In genomic region chr14:97290065-97290464, GRCh38 we compare ENCODE assay signal across 23 cellular contexts.
DNase-seq lines count a peak whose midpoint lies in the region; ATAC-seq and FAIRE-seq lines count a peak whose summit lies in the region.
"Had no signal": no experiment of that assay in that cellular context is flagged by ENCODE, and none has a peak within 500 bp of the region (broad histone marks: within the 10 kb centered on the region; RNA-seq: fewer than 3 reads in every experiment).

No MANE protein-coding gene starts in this region.

- H3K27me3 ChIP-seq in small intestine (ENCODE audit: control insufficient read depth in 2 of 2, insufficient read depth in 2 of 2, low read length in 2 of 2): no peaks in the 10 kb centered on the region
- H3K27me3 ChIP-seq: Peyer's patch had no signal

- peaks cover 3% of the 10 kb centered on the region for H3K9me3 Mint-ChIP-seq in activated T-helper 17 cell treated with anti-CD3 and anti-CD28 coated beads, Interleukin-2, amount 50 U/mL, for 72 hours
- H3K9me3 Mint-ChIP-seq: GM23338 had no signal

- DNase-seq in small intestine: peak; percentile 77
- no peak for DNase-seq in MV-4-11 (lab: John Stamatoyannopoulos, UW)
- DNase-seq in effector CD8-positive, alpha-beta T cell (lab: John Stamatoyannopoulos, UW): no peak
- DNase-seq: DMS53, GDM1, NCI-H1105 treated with DMSO at 0.1 percent for 48 hours, NCI-H1694, NCI-H2081 treated with DMSO at 0.1 percent for 48 hours, NCI-H2171 treated with DMSO at 0.1 percent for 48 hours, NCI-H524 treated with DMSO at 0.1 percent for 48 hours, NCI-H82, Peyer's patch had no signal

- no peak overlapping the region for H3K4me3 Mint-ChIP-seq in activated T-helper 17 cell treated with anti-CD3 and anti-CD28 coated beads, Interleukin-2, amount 50 U/mL, for 72 hours
- H3K4me3 Mint-ChIP-seq: B cell, CD14-positive monocyte, GM23338, IgD-negative memory B cell had no signal

- H3K27me3 Mint-ChIP-seq in activated T-helper 17 cell treated with anti-CD3 and anti-CD28 coated beads, Interleukin-2, amount 50 U/mL, for 72 hours: peaks cover 18% of the 10 kb centered on the region

- H3K36me3 ChIP-seq in small intestine (ENCODE audit: control insufficient read depth in 2 of 2, insufficient read depth in 2 of 2, low read length in 2 of 2): no peaks in the 10 kb centered on the region
- H3K36me3 ChIP-seq: HAP-1, Peyer's patch had no signal

- no peaks in the 10 kb centered on the region for H3K4me1 ChIP-seq in small intestine (ENCODE audit: control insufficient read depth in 2 of 2, insufficient read depth in 1 of 2, low read depth in 1 of 2, low read length in 1 of 2)
- H3K4me1 ChIP-seq: A549, HAP-1, Peyer's patch had no signal

- no peak overlapping the region for H3K27ac ChIP-seq in small intestine (ENCODE audit: low read depth in 1 of 2, low read length in 1 of 2)
- H3K27ac ChIP-seq: A549, Peyer's patch had no signal

- 10 to 41% (median 20%) methylated on average over 4 of the region's 4 CpGs for WGBS in small intestine, 3 donors

- FAIRE-seq in small intestine (lab: Jason Lieb, UNC): no peak
- FAIRE-seq: A549, D721Med had no signal

- H3K4me1 Mint-ChIP-seq in activated T-helper 17 cell treated with anti-CD3 and anti-CD28 coated beads, Interleukin-2, amount 50 U/mL, for 72 hours: peaks cover 16% of the 10 kb centered on the region
- H3K4me1 Mint-ChIP-seq: B cell, CD14-positive monocyte, IgD-negative memory B cell had no signal

- ATAC-seq in GM18498 (IDR thresholded peaks at IDR 0.05; ENCODE audit: unreplicated experiment) (peak; percentile 61), GM19351 (IDR thresholded peaks at IDR 0.05; ENCODE audit: unreplicated experiment) (peak; percentile 81), GM19324 (IDR thresholded peaks at IDR 0.05; ENCODE audit: low FRiP score, unreplicated experiment) (no peak)
- ATAC-seq in activated T-helper 17 cell treated with anti-CD3 and anti-CD28 coated beads, Interleukin-2, amount 50 U/mL, for 72 hours (replicated peaks): peak; percentile 49
- ATAC-seq: A549, GM23338 had no signal

- H3K4me3 ChIP-seq in small intestine (ENCODE audit: low read depth in 1 of 2, low read length in 2 of 2): no peak overlapping the region
- H3K4me3 ChIP-seq: A549, GM23338, HAP-1, Peyer's patch had no signal

- no peaks in the 10 kb centered on the region for H3K36me3 Mint-ChIP-seq in activated T-helper 17 cell treated with anti-CD3 and anti-CD28 coated beads, Interleukin-2, amount 50 U/mL, for 72 hours (ENCODE audit: low read depth)
- H3K36me3 Mint-ChIP-seq: CD14-positive monocyte, IgD-negative memory B cell had no signal

- no peaks in the 10 kb centered on the region for H3K9me3 ChIP-seq in small intestine (ENCODE audit: control insufficient read depth, low read depth)
- H3K9me3 ChIP-seq: A549, HAP-1, Peyer's patch had no signal

- H3K27ac Mint-ChIP-seq in activated T-helper 17 cell treated with anti-CD3 and anti-CD28 coated beads, Interleukin-2, amount 50 U/mL, for 72 hours: no peak overlapping the region
- H3K27ac Mint-ChIP-seq: B cell, CD14-positive monocyte, GM23338, IgD-negative memory B cell had no signal
